8 cellular contexts compared by ENCODE assay signal in the genomic region with DNA sequence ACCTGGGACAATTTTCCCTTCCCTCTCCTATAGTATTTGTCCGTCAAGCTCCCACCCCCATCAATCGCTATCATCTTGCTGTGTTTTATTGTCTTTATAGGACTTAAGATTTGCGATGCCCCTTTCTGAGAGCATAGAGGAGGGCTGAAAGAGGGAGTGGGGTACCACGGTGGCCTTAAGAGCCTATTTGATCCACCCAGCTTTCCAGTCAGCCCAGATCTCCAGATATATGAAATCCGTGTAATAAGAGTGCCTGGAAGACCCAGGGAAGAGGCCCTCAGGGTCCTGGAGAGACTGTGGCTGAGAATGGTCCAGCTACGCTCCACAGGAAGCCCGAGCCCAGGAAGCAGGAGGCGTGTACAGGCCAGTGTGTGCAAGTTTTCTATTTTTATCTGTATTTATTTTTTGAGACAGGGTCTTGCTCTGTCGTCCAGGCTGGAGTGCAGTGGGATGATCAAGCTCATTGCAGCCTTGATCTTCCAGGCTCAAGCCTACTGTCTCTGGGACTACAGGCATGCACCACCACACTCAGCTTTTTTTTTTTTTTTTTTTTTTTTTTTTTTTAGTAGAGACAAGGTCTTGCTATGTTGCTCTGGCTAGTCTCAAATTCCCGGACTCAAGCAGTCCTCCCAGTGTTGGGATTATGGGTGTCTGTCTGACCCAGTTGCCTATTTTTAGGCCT. TPM values are rescaled to one million over a fixed set of nuclear protein-coding genes. Genes with fewer than 3 reads are reported as not detected.
DNase-seq lines count a peak whose midpoint lies in the region; ATAC-seq and TF ChIP-seq lines count a peak whose summit lies in the region.

No MANE protein-coding gene starts in this region.

- TF ChIP-seq CTCF in GM12875 (IDR thresholded peaks at IDR 0.05; ENCODE audit: borderline replicate concordance, insufficient read depth, low read depth, low read length), result no peak
- TF ChIP-seq CTCF in epithelial cell of proximal tubule (conservative IDR thresholded peaks at IDR 0.05; ENCODE audit: low read depth, low read length), result no peak
- TF ChIP-seq CTCF in retinal pigment epithelial cell (conservative IDR thresholded peaks at IDR 0.05; ENCODE audit: low read depth, low read length), result no peak

- no peaks in the 10 kb centered on the region for H3K9me3 ChIP-seq in SK-N-MC (ENCODE audit: low read depth, low read length)

- H3K4me3 ChIP-seq in GM12875 (ENCODE audit: low read depth, low read length) (peak overlapping the region; percentile 98), SK-N-MC (peak overlapping the region; percentile 81), epithelial cell of proximal tubule (ENCODE audit: low read depth, low read length) (peak overlapping the region; percentile 98), retinal pigment epithelial cell (ENCODE audit: low read length) (peak overlapping the region; percentile 64)

- DNase-seq in SK-N-MC (ENCODE audit: low read depth, low spot score), result no peak
- no peak for DNase-seq in epithelial cell of proximal tubule (ENCODE audit: low read depth)
- no peak for DNase-seq in retinal pigment epithelial cell (ENCODE audit: low read depth)

- H3K27ac ChIP-seq in SK-N-MC, result no peak overlapping the region

- peaks cover 18% of the 10 kb centered on the region; the same call in 1 of the 2 replicates for H3K36me3 ChIP-seq in SK-N-MC (ENCODE audit: insufficient read depth, low read length)

- no peak overlapping the region for H3K9ac ChIP-seq in SK-N-MC (ENCODE audit: insufficient read length)

- no peak for ATAC-seq in activated CD4-positive, CD25-positive, alpha-beta regulatory T cell treated with anti-CD3 and anti-CD28 coated beads, Interleukin-2, amount 50 U/mL, for 24 hours
- ATAC-seq in GM21723 (IDR thresholded peaks at IDR 0.05; ENCODE audit: unreplicated experiment) (no peak), GM21529 (IDR thresholded peaks at IDR 0.05; ENCODE audit: unreplicated experiment) (no peak), GM21367 (IDR thresholded peaks at IDR 0.05; ENCODE audit: unreplicated experiment) (no peak)

RNA-seq across cellular contexts. Expression of gene NCKIPSD, which starts 1.0 kb away (rescaled TPM):
- 34.4 and 45.5 TPM in 2 replicates for total RNA-seq in epithelial cell of proximal tubule

RNA-seq across cellular contexts. Expression of gene CELSR3, which starts 24.0 kb away (rescaled TPM):
- total RNA-seq in epithelial cell of proximal tubule, result 0.87 and 2.5 TPM in 2 replicates

RNA-seq across cellular contexts. Expression of gene IP6K2, which starts 30.3 kb away (rescaled TPM):
- 75.1 and 87.9 TPM in 2 replicates for total RNA-seq in epithelial cell of proximal tubule

RNA-seq across cellular contexts. Expression of gene SLC26A6, which starts 51.4 kb away (rescaled TPM):
- 26.3 and 33.4 TPM in 2 replicates for total RNA-seq in epithelial cell of proximal tubule
